Comparison of ENCODE assay signal across 1 cellular context in genomic region chr16:79768594-79768993, GRCh38.
TF ChIP-seq lines count a peak whose summit lies in the region.

No MANE protein-coding gene starts in this region.

TF ChIP-seq in GM23338, 12 proteins besides CTCF, POLR2A, EP300 and RAD21 (continued from another document):
- TF ChIP-seq ZNF462 (CRISPR knock-in tag; IDR thresholded peaks at IDR 0.05) (no peak), POLR2AphosphoS5 (IDR thresholded peaks at IDR 0.05; ENCODE audit: low read depth) (no peak), ZNF114 (CRISPR knock-in tag; IDR thresholded peaks at IDR 0.05) (no peak), EZH2phosphoT487 (IDR thresholded peaks at IDR 0.05; ENCODE audit: unreplicated experiment) (no peak), ETS1 (IDR thresholded peaks at IDR 0.05) (no peak), REST (IDR thresholded peaks at IDR 0.05; ENCODE audit: unreplicated experiment) (no peak), CREB1 (CRISPR knock-in tag; IDR thresholded peaks at IDR 0.05; ENCODE audit: low read depth) (no peak)
